Comparison of ENCODE assay signal across 31 cellular contexts in the genomic region with DNA sequence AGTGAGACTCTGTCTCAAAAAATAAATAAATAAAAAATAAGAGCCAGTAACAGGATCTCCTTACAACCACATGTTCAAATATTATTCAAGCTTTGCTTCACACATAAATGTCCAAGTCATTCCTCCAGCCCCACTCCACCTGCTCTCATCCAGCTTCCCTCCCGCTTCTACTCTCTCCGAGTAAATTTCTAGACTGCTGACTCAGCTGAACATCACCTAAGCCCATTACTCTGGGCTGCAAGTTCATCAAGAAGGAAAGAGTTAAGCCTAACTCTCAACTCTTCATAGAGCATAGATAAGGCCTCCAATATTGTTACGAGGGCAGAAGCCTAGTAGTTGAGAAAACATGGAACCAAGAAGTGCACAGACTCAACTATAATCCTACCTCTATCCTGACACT.
"Had no signal": no experiment of that assay in that cellular context is flagged by ENCODE, and none has a peak within 500 bp of the region (broad histone marks: within the 10 kb centered on the region; RNA-seq: fewer than 3 reads in every experiment).

No MANE protein-coding gene starts in this region.

- H3K36me3 Mint-ChIP-seq: activated naive CD8-positive, alpha-beta T cell treated with anti-CD3 and anti-CD28 coated beads, Interleukin-2, amount 10 ng/mL, durations not matched to agents 7 days and 5 days had no signal

- H3K4me1 ChIP-seq: ascending aorta had no signal

- H3K9me3 Mint-ChIP-seq: activated naive CD4-positive, alpha-beta T cell treated with anti-CD3 and anti-CD28 coated beads, Interleukin-2, amount 50 U/mL, for 24 hours; activated naive CD8-positive, alpha-beta T cell treated with anti-CD3 and anti-CD28 coated beads, Interleukin-2, amount 10 ng/mL, durations not matched to agents 7 days and 5 days; activated T-cell treated with anti-CD3 and anti-CD28 coated beads, Interleukin-2, amount 50 U/mL, for 24 hours; activated T-helper 2 cell treated with anti-CD3 and anti-CD28 coated beads, Interferon-gamma antibody, Interleukin-2, Interleukin-4, amounts not matched to agents 10 μg/mL and 5 μg/mL and 100 μg/mL, durations not matched to agents 14 hours and 24 hours and 36 hours; central memory CD8-positive, alpha-beta T cell had no signal

- ATAC-seq: activated CD8-positive, alpha-beta T cell treated with anti-CD3 and anti-CD28 coated beads, Interleukin-2, amount 10 ng/mL, durations not matched to agents 7 days and 5 days; Panc1 had no signal

- H3K4me3 Mint-ChIP-seq: activated CD4-positive, alpha-beta T cell treated with anti-CD3 and anti-CD28 coated beads, Interleukin-2, amount 10 ng/mL, durations not matched to agents 7 days and 5 days; activated CD8-positive, alpha-beta T cell treated with anti-CD3 and anti-CD28 coated beads, Interleukin-2, amount 10 ng/mL, durations not matched to agents 7 days and 5 days; activated naive CD4-positive, alpha-beta T cell treated with anti-CD3 and anti-CD28 coated beads, Interleukin-2, amount 50 U/mL, for 24 hours; activated naive CD8-positive, alpha-beta T cell treated with anti-CD3 and anti-CD28 coated beads, Interleukin-2, amount 10 ng/mL, durations not matched to agents 7 days and 5 days; activated T-cell treated with anti-CD3 and anti-CD28 coated beads, Interleukin-2, amount 50 U/mL, for 24 hours; central memory CD8-positive, alpha-beta T cell had no signal

- H3K4me1 Mint-ChIP-seq: activated CD4-positive, alpha-beta T cell treated with anti-CD3 and anti-CD28 coated beads, Interleukin-2, amount 10 ng/mL, durations not matched to agents 7 days and 5 days; activated naive CD4-positive, alpha-beta T cell treated with anti-CD3 and anti-CD28 coated beads, Interleukin-2, amount 50 U/mL, for 24 hours; activated naive CD8-positive, alpha-beta T cell treated with anti-CD3 and anti-CD28 coated beads, Interleukin-2, amount 10 ng/mL, durations not matched to agents 7 days and 5 days; central memory CD8-positive, alpha-beta T cell had no signal

- H3K36me3 ChIP-seq: ascending aorta, cardiac muscle cell, MG63, SJCRH30, WERI-Rb-1 had no signal

- H3K27me3 Mint-ChIP-seq: activated CD4-positive, alpha-beta T cell treated with anti-CD3 and anti-CD28 coated beads, Interleukin-2, amount 10 ng/mL, durations not matched to agents 7 days and 5 days; activated naive CD4-positive, alpha-beta T cell treated with anti-CD3 and anti-CD28 coated beads, Interleukin-2, amount 50 U/mL, for 24 hours; activated naive CD8-positive, alpha-beta T cell treated with anti-CD3 and anti-CD28 coated beads, Interleukin-2, amount 10 ng/mL, durations not matched to agents 7 days and 5 days; activated T-cell treated with anti-CD3 and anti-CD28 coated beads, Interleukin-2, amount 50 U/mL, for 24 hours; central memory CD8-positive, alpha-beta T cell had no signal

- H3K27me3 ChIP-seq: ascending aorta, cardiac muscle cell, MG63, SJCRH30 had no signal

- DNase-seq: activated CD4-positive, alpha-beta T cell treated with anti-CD3 and anti-CD28 coated beads, Interleukin-2, amount 10 ng/mL, durations not matched to agents 7 days and 5 days; activated CD4-positive, alpha-beta T cell treated with anti-CD3 and anti-CD28 coated beads, Interleukin-2, amount 50 U/mL, for 48 hours; activated CD8-positive, alpha-beta T cell treated with anti-CD3 and anti-CD28 coated beads, Interleukin-2, amount 10 ng/mL, durations not matched to agents 7 days and 5 days; activated gamma-delta T cell; activated naive CD4-positive, alpha-beta T cell treated with Interleukin-2 at 50 U/mL for 16 hours; activated naive CD8-positive, alpha-beta T cell treated with anti-CD3 and anti-CD28 coated beads, Interleukin-2, amount 10 ng/mL, durations not matched to agents 7 days and 5 days; activated T-cell treated with anti-CD3 and anti-CD28 coated beads, Interleukin-2, amount 50 U/mL, for 24 hours; amygdala; Kasumi-1; MG63; MV-4-11; NCI-H1092; NCI-H1436 treated with DMSO at 0.1 percent for 48 hours; NCI-H1694 treated with DMSO at 0.1 percent for 48 hours; NCI-H2029; NCI-H2227 treated with DMSO at 0.1 percent for 48 hours; NCI-H446; NCI-H510A treated with DMSO at 0.1 percent for 48 hours; NCI-H526 treated with DMSO at 0.1 percent for 48 hours; NCI-H774; SHP77; SJCRH30; T1000; WERI-Rb-1 had no signal

- H3K9me3 ChIP-seq: ascending aorta, MG63, SJCRH30 had no signal

- H3K27ac ChIP-seq: ascending aorta, cardiac muscle cell, SJCRH30, SK-N-MC, WERI-Rb-1 had no signal

- H3K4me3 ChIP-seq: ascending aorta, cardiac muscle cell, MG63, SJCRH30, SK-N-MC had no signal

- H3K27ac Mint-ChIP-seq: activated CD4-positive, alpha-beta T cell treated with anti-CD3 and anti-CD28 coated beads, Interleukin-2, amount 10 ng/mL, durations not matched to agents 7 days and 5 days; activated CD8-positive, alpha-beta T cell treated with anti-CD3 and anti-CD28 coated beads, Interleukin-2, amount 10 ng/mL, durations not matched to agents 7 days and 5 days; activated naive CD4-positive, alpha-beta T cell treated with anti-CD3 and anti-CD28 coated beads, Interleukin-2, amount 50 U/mL, for 24 hours; activated naive CD8-positive, alpha-beta T cell treated with anti-CD3 and anti-CD28 coated beads, Interleukin-2, amount 10 ng/mL, durations not matched to agents 7 days and 5 days; activated T-cell treated with anti-CD3 and anti-CD28 coated beads, Interleukin-2, amount 50 U/mL, for 24 hours; activated T-helper 2 cell treated with anti-CD3 and anti-CD28 coated beads, Interferon-gamma antibody, Interleukin-2, Interleukin-4, amounts not matched to agents 10 μg/mL and 5 μg/mL and 100 μg/mL, durations not matched to agents 14 hours and 24 hours and 36 hours had no signal
